8 cellular contexts compared by ENCODE assay signal in the genomic region with DNA sequence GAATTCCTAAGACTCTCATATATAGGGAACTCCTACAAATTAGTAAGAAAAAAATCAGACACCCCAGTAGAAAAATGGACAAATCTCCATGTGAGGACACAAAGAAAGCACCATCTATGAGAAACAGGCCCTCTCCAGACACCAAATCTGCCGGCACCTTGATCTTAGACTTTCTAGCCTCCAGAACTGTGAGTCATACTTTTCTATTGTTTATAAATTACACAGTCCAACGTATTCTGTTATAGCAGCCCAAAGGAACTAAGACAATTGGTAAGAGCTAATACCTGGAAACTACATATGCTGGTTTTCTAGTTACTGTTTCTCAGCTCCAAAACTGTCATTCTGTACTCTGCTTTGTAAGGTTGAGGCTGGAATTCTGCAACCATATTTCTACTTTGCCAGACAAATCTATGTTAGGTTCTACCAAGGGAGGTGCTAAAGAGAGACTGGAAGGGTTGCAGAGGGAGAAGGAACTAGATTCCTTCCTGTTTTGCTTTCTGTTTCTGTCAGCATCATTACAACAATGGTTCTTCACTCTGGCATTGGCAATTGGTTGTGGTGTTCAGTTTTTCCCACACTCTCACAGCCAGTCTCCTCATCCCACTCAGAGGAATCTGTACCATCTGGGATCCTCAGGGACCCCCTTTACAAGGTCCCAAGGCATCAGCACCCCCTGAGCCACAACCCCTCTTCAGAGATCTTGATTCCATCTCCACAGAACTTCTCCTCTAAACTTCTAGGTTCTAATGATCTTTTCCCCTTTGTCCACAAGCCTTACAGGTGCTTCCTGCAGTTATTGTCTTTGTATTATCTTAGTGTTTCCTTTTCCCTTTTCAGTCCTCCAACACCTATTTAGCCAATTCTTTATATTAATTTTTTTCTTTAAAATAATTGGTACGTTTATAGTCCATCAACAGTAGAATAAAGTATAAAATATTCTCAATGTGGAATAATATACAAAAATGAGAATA. TPM values are rescaled to one million over a fixed set of nuclear protein-coding genes. Genes with fewer than 3 reads are reported as not detected.
DNase-seq lines count a peak whose midpoint lies in the region; ATAC-seq lines count a peak whose summit lies in the region.

No MANE protein-coding gene starts in this region.

- no peaks in the 10 kb centered on the region for H3K27me3 ChIP-seq in mesendoderm (ENCODE audit: insufficient read depth, low read length, poor library complexity)
- H3K27me3 ChIP-seq in H7 (ENCODE audit: control insufficient read depth, insufficient read depth, low read length), result no peaks in the 10 kb centered on the region

- H3K27ac ChIP-seq in mesendoderm (ENCODE audit: low read depth, low read length), result no peak overlapping the region

- H4K5ac ChIP-seq in mesendoderm (ENCODE audit: low read length), result no peak overlapping the region

- no peak overlapping the region for H3K4me2 ChIP-seq in mesendoderm (ENCODE audit: low read length)

- H3K79me1 ChIP-seq in mesendoderm (ENCODE audit: low read length), result no peaks in the 10 kb centered on the region

- ATAC-seq in GM18519 (IDR thresholded peaks at IDR 0.05; ENCODE audit: low FRiP score, unreplicated experiment) (peak; percentile 69), HG03039 (IDR thresholded peaks at IDR 0.05; ENCODE audit: unreplicated experiment) (peak; percentile 73), T-helper 17 cell (no peak), GM21423 (IDR thresholded peaks at IDR 0.05; ENCODE audit: unreplicated experiment) (no peak), GM21528 (IDR thresholded peaks at IDR 0.05; ENCODE audit: low FRiP score, unreplicated experiment) (no peak)

- peaks cover 8% of the 10 kb centered on the region for H3K27me3 Mint-ChIP-seq in T-helper 17 cell

- no peaks in the 10 kb centered on the region for H3K36me3 ChIP-seq in mesendoderm (ENCODE audit: control insufficient read depth, insufficient read depth, low read length)
- no peaks in the 10 kb centered on the region for H3K36me3 ChIP-seq in H7 (replicated peaks; ENCODE audit: control insufficient read depth, insufficient read depth, low read length)

- H2BK5ac ChIP-seq in mesendoderm (ENCODE audit: low read length), result no peak overlapping the region

- H3K9me3 ChIP-seq in T-helper 17 cell (ENCODE audit: control insufficient read depth, low read length, poor library complexity, severe bottlenecking), result no peaks in the 10 kb centered on the region

- no peak overlapping the region for H3K4ac ChIP-seq in mesendoderm (ENCODE audit: low read depth, low read length)

- DNase-seq in T-helper 17 cell (no peak), lung microvascular endothelial cell (ENCODE audit: low read depth in 2 of 2) (peak; percentile 57 to 85), mesendoderm (no peak), H7 (no peak)

- H3K36me3 Mint-ChIP-seq in T-helper 17 cell (ENCODE audit: low read depth), result peaks cover 3% of the 10 kb centered on the region

- H3K4me1 Mint-ChIP-seq in T-helper 17 cell, result peaks cover 10% of the 10 kb centered on the region

- H3K4me3 ChIP-seq in mesendoderm (ENCODE audit: low read length) (no peak overlapping the region), H7 (ENCODE audit: insufficient read depth, low read depth, low read length) (no peak overlapping the region)

- H2AK5ac ChIP-seq in mesendoderm (ENCODE audit: low read length), result no peak overlapping the region

- no peak overlapping the region for H2BK120ac ChIP-seq in mesendoderm (ENCODE audit: low read depth, low read length)

- no peak overlapping the region for H2BK15ac ChIP-seq in mesendoderm (replicated peaks; ENCODE audit: low read depth)

- no peak overlapping the region for H4K8ac ChIP-seq in mesendoderm (ENCODE audit: low read depth, low read length)

- no peak overlapping the region for H3K4me3 Mint-ChIP-seq in T-helper 17 cell

- no peak overlapping the region for H3K18ac ChIP-seq in mesendoderm (ENCODE audit: low read length)

- no peaks in the 10 kb centered on the region for H3K4me1 ChIP-seq in mesendoderm (ENCODE audit: control insufficient read depth, low read depth, low read length)

- no peaks in the 10 kb centered on the region for H3K79me2 ChIP-seq in mesendoderm (ENCODE audit: control insufficient read depth, insufficient read depth, low read length)

- H3K56ac ChIP-seq in mesendoderm (ENCODE audit: low read length), result no peak overlapping the region

- no CpG with 5 or more reads among the region's 3 CpGs for WGBS in mesendoderm (ENCODE audit: extremely low coverage, insufficient coverage, low lambda C conversion rate)

- no peak overlapping the region for H3K9ac ChIP-seq in mesendoderm (ENCODE audit: low read length)

- peak overlapping the region; percentile 29 for H3K27ac Mint-ChIP-seq in T-helper 17 cell

- H3K23ac ChIP-seq in mesendoderm (ENCODE audit: low read length), result no peak overlapping the region

RNA-seq across cellular contexts. Expression of a gene that starts 35.5 kb away (rescaled TPM):
- total RNA-seq in T-helper 17 cell (1 to 10 TPM; 2.8 to 3.7 TPM), lung microvascular endothelial cell (6.8 and 8.1 TPM in 2 replicates)
- polyA plus RNA-seq in mesendoderm (2013, experiment 1 of 2), result 0.39 TPM
- polyA plus RNA-seq in mesendoderm (2013, experiment 2 of 2), result 0.43 TPM
- total RNA-seq in H7 (2014; rRNA removed; shearing (Covaris generic)), result 0.07 and 0.21 TPM in 2 replicates

Comparison
In these comparisons a context has a peak if more than half of its experiments do, and no peak if none do; other contexts are left out.
1. ATAC-seq: peak in GM18519 (single experiment) and HG03039 (single experiment); none in T-helper 17 cell (single experiment), GM21423 (single experiment) and GM21528 (single experiment).
2. DNase-seq: peak in lung microvascular endothelial cell (2 of 2); none in T-helper 17 cell (0 of 3), mesendoderm (single experiment) and H7 (single experiment).